In the genomic region with DNA sequence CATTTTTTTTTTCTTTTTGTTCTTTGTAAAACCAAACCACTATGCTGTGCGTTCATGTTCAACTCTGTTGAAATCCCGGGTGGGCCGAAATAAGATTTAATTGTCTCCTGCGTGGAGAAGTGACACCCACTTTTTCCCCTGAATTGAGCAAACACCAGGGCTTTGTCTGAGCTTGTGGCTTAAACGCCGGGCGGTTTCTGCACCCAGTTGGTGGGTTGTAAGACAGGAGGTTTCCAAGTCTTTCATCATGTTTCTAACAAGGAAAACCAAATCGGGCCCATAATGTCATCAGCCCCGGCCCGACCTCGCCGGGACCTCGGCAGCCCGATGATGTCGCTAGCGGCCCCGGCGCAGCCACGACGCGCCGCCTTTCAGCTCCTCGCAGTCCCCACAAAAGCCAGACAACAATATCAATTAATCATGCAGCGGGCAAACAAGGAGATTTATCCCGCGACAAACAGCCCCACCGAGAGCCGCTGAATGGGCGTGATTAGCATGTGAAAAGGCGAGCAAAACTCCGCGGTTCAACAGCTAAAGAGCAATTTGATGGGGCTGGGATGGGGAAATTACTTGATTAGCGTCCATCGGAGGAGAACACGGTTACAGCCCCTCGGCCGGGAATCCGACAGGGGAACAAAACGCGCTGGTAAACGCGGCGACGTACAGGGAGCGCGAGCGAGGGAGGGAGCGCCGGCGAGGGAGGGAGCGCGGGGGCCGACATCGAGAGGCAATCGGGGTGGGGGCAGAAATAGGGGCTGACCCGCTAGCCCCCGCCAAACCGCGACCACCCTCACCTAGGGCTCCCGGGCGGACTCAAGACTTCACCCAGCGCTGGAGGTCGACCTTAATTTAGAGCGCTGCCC, we compare ENCODE assay signal across 9 cellular contexts. TPM values are rescaled to one million over a fixed set of nuclear protein-coding genes. Genes with fewer than 3 reads are reported as not detected.
DNase-seq lines count a peak whose midpoint lies in the region; FAIRE-seq and TF ChIP-seq lines count a peak whose summit lies in the region.
"Had no signal": no experiment of that assay in that cellular context is flagged by ENCODE, and none has a peak within 500 bp of the region (broad histone marks: within the 10 kb centered on the region; RNA-seq: fewer than 3 reads in every experiment).

No MANE protein-coding gene starts in this region.

- peak overlapping the region; percentile 71 for H2BK5ac ChIP-seq in H1 (ENCODE audit: low read depth, low read length)

- H2BK20ac ChIP-seq in H1 (ENCODE audit: low read length) = no peak overlapping the region

- TF ChIP-seq POLR2A in H1 (IDR thresholded peaks at IDR 0.05; ENCODE audit: control extremely low read depth in 1 of 2, low read depth in 2 of 2, low read length in 2 of 2) (peak in 1 of 2 experiments; percentile 39; a peak in 1 of 3 replicates), uterus (IDR thresholded peaks at IDR 0.05) (no peak)

- peak; percentile 71 for DNase-seq in activated effector memory CD4-positive, alpha-beta T cell treated with anti-CD3 and anti-CD28 coated beads, Interleukin-2, amount 50 U/mL, for 16 hours
- no peak for DNase-seq in activated effector memory CD4-positive, alpha-beta T cell treated with Interleukin-2 at 50 U/mL for 16 hours
- peak; percentile 17 for DNase-seq in RPMI8226
- peak; percentile 60 to 80 for DNase-seq in H1 (ENCODE audit: low read depth in 1 of 2, low spot score in 2 of 2)
- DNase-seq in neural crest cell (ENCODE audit: low read depth, low spot score) = peak; percentile 32
- no peak for DNase-seq in central memory CD4-positive, alpha-beta T cell
- no peak for DNase-seq in GM19240 (ENCODE audit: insufficient read length, low spot score)
- no peak for DNase-seq in uterus

- H2AK5ac ChIP-seq in H1 (ENCODE audit: low read depth, low read length) = no peak overlapping the region; the same call in 1 of the 2 replicates

- POLR2A ChIA-PET in H1 (lab: Charles Lee; ENCODE audit: partially characterized antibody) = interaction anchor here (0.7 to 4.0 kb wide), 29 partner anchors 10 to 429 kb away, joined by 3 to 20 read pairs (median 4); a partner anchor contains a TSS

- H3K4me3 ChIP-seq in H1 (ENCODE audit: extremely low read depth in 1 of 4, insufficient read depth in 2 of 4, low read depth in 3 of 4, low read length in 4 of 4) (peak overlapping the region; percentile 44 to 78 (median 64)), uterus (peak overlapping the region in 1 of 2 donors; percentile 16)

- 0 out of 2 replicates have a peak overlapping the region, but pooled peaks have one; percentile 13 for H2AFZ ChIP-seq in H1 (ENCODE audit: low read length)

- H4K8ac ChIP-seq in H1 (ENCODE audit: extremely low read depth, insufficient read depth, low read length) = peak overlapping the region; percentile 78

- no peaks in the 10 kb centered on the region for H3K79me2 ChIP-seq in H1 (ENCODE audit: control insufficient read depth in 1 of 2, insufficient read depth in 2 of 2, low read length in 2 of 2)

- H3K14ac ChIP-seq in H1 (ENCODE audit: insufficient read length) = no peak overlapping the region

- peak overlapping the region; percentile 97 to 98 for H3K4me2 ChIP-seq in H1 (ENCODE audit: insufficient read depth in 1 of 2, low read depth in 2 of 2, low read length in 2 of 2)

- WGBS in H1 (ENCODE audit: extremely low coverage in 1 of 2, insufficient coverage in 1 of 2, insufficient read length in 1 of 2, insufficient replicate concordance in 2 of 2, low coverage in 1 of 2, low lambda C conversion rate in 2 of 2, missing lambda C conversion rate in 1 of 2), 2 experiments = 1% methylated on average over 50 of the region's 64 CpGs; no CpG with 5 or more reads in 1 of the 2 experiments

- H2BK15ac ChIP-seq in H1 (ENCODE audit: low read length) = no peak overlapping the region

- peak overlapping the region; percentile 5 for H4K5ac ChIP-seq in H1 (ENCODE audit: insufficient read length, low read depth, low read length)

- H4K91ac ChIP-seq in H1 (replicated peaks; ENCODE audit: insufficient read length, low read length) = no peak overlapping the region

- peaks cover 27 to 92% (median 82%) of the 10 kb centered on the region in 4 experiments for H3K27me3 ChIP-seq in H1 (replicated peaks in 1 of 4; ENCODE audit: control insufficient read depth in 3 of 4, extremely low read depth in 1 of 4, insufficient read depth in 3 of 4, low read length in 3 of 4)
- H3K27me3 ChIP-seq in uterus = peaks cover 42 to 85% of the 10 kb centered on the region in 2 donors

- intact Hi-C loops in uterus (cut with DNase I; ENCODE audit: low total_unique reads) = no loop called here

- peaks cover 32% of the 10 kb centered on the region for H3K4me1 Mint-ChIP-seq in neural crest cell

- TF ChIP-seq CTCF in H1 (IDR thresholded peaks at IDR 0.05; ENCODE audit: control extremely low read depth in 1 of 3, insufficient read depth in 1 of 3, low read depth in 1 of 3, low read length in 3 of 3) (0 out of 4 replicates have a peak, but pooled peaks of 1 of the 3 experiments have one; percentile 2), neural crest cell (conservative IDR thresholded peaks at IDR 0.05) (no peak), uterus (IDR thresholded peaks at IDR 0.05) (no peak)

- no peaks in the 10 kb centered on the region for H3K36me3 ChIP-seq in H1 (ENCODE audit: control insufficient read depth in 2 of 4, insufficient read depth in 4 of 4, low read length in 3 of 4)
- no peaks in the 10 kb centered on the region for H3K36me3 ChIP-seq in uterus

- TF ChIP-seq RAD21 in H1 (IDR thresholded peaks at IDR 0.05 in 1 of 2, conservative IDR thresholded peaks at IDR 0.05 in 1 of 2; ENCODE audit: low read depth in 2 of 2, low read length in 2 of 2) = no peak; a peak in 1 of 4 replicates

- peaks cover 27% of the 10 kb centered on the region for H3K23me2 ChIP-seq in H1 (ENCODE audit: low read depth, low read length)

- no peaks in the 10 kb centered on the region for H3K79me1 ChIP-seq in H1 (ENCODE audit: low read depth, low read length)

- H3K4me1 ChIP-seq in H1 (replicated peaks in 1 of 4; ENCODE audit: control insufficient read depth in 3 of 4, insufficient read depth in 4 of 4, low read length in 3 of 4) (peaks cover 10 to 28% (median 17%) of the 10 kb centered on the region in 4 experiments), uterus (peaks cover 0 to 19% of the 10 kb centered on the region in 2 donors)

- H3K18ac ChIP-seq in H1 (ENCODE audit: extremely low read depth, low read length) = peak overlapping the region; percentile 78

- TF ChIP-seq EP300 in H1 (IDR thresholded peaks at IDR 0.05; ENCODE audit: borderline replicate concordance in 1 of 2, low read depth in 2 of 2, low read length in 2 of 2) = no peak; a peak in 1 of 3 replicates

- CTCF ChIA-PET in H1 (lab: Charles Lee; ENCODE audit: partially characterized antibody) = interaction anchor here (0.8 to 5.3 kb wide), 14 partner anchors 11 to 260 kb away, joined by 3 to 23 read pairs (median 5); no protein-coding TSS in a partner anchor

- peak overlapping the region; percentile 80; the same call in 1 of the 2 replicates for H2BK12ac ChIP-seq in H1 (ENCODE audit: low read depth, low read length)

- no peak overlapping the region for H3K23ac ChIP-seq in H1 (ENCODE audit: insufficient read length)

- peak overlapping the region in 3 of 4 experiments; percentile 36 to 60 (median 57); a peak in 5 of 7 replicates for H3K9ac ChIP-seq in H1 (replicated peaks in 1 of 4; ENCODE audit: extremely low read depth in 1 of 4, low read depth in 3 of 4, low read length in 3 of 4)

- peak overlapping the region; percentile 57 for H3K27ac Mint-ChIP-seq in neural crest cell (ENCODE audit: unreplicated experiment)

- FAIRE-seq in H1 (lab: Jason Lieb, UNC) = no peak
- FAIRE-seq: G401.6 had no signal

- H3K27me3 Mint-ChIP-seq in neural crest cell (ENCODE audit: low read depth) = peaks cover 100% of the 10 kb centered on the region

- peak overlapping the region; percentile 84 for H3K4me3 Mint-ChIP-seq in neural crest cell

- H3K9me3 Mint-ChIP-seq in neural crest cell = no peaks in the 10 kb centered on the region

- peaks cover 0 to 5% of the 10 kb centered on the region in 2 experiments for H4K20me1 ChIP-seq in H1 (replicated peaks in 1 of 2; ENCODE audit: control insufficient read depth in 1 of 2, insufficient read depth in 2 of 2, low read length in 2 of 2)

- no peaks in the 10 kb centered on the region for H3K36me3 Mint-ChIP-seq in neural crest cell (ENCODE audit: low read depth)

- no peak overlapping the region for H3K56ac ChIP-seq in H1 (replicated peaks; ENCODE audit: insufficient read length, low read depth, low read length)

- no peak overlapping the region for H3K27ac ChIP-seq in H1 (ENCODE audit: low read depth, low read length)
- H3K27ac ChIP-seq in uterus = no peak overlapping the region

- no peak overlapping the region for H3K4ac ChIP-seq in H1 (replicated peaks; ENCODE audit: insufficient read length, low read depth, low read length)

- H2BK120ac ChIP-seq in H1 (replicated peaks; ENCODE audit: low read depth, low read length) = no peak overlapping the region

- H3K9me3 ChIP-seq in H1 (ENCODE audit: insufficient read depth in 2 of 2, low read depth in 1 of 2, low read length in 1 of 2) (no peaks in the 10 kb centered on the region), uterus (no peaks in the 10 kb centered on the region)

TF ChIP-seq in H1, 55 proteins besides CTCF, POLR2A, EP300 and RAD21 (continues in another document):
- no peak for TF ChIP-seq CBX5 (IDR thresholded peaks at IDR 0.05; ENCODE audit: low read depth, low read length)

RNA-seq across cellular contexts. Expression of a gene that starts 5.3 kb away (rescaled TPM):
- total RNA-seq in H1 (2021; fragmentation: NEBNext Ultra II Directional; extraction: Animal tissue kit (Norgen Biotek cat#: 25700)) = 0.28 and 0.69 TPM in 2 replicates
- polyA plus RNA-seq in H1 (2011; rRNA removed) = 0.22 and 1.4 TPM in 2 replicates
- polyA plus RNA-seq in H1 (2011; cell fraction: cytosol; rRNA removed) = 3.6 TPM
- 0.74 TPM for polyA plus RNA-seq in H1 (2011; cell fraction: nucleus; rRNA removed)
- 0.24 to 1.4 TPM (median 0.40 TPM) in 4 replicates for polyA plus RNA-seq in H1 (2012, experiment 1 of 2)
- not detected for polyA plus RNA-seq in H1 (2012, experiment 2 of 2)
- polyA plus RNA-seq in H1 (2013, experiment 1 of 2) = 0.28 TPM
- 0.55 TPM for polyA plus RNA-seq in H1 (2013, experiment 2 of 2)
- 0.29 and 0.66 TPM in 2 replicates for polyA minus RNA-seq in H1 (2011; rRNA and poly(A)+ RNA removed)
- polyA minus RNA-seq in H1 (2011; cell fraction: cytosol; rRNA and poly(A)+ RNA removed) = not detected
- not detected for polyA minus RNA-seq in H1 (2011; cell fraction: nucleus; rRNA and poly(A)+ RNA removed)
- not detected in 2 replicates for total RNA-seq in neural crest cell
- total RNA-seq in uterus = not detected

RNA-seq across cellular contexts. Expression of a gene that starts 25.1 kb away (rescaled TPM):
- 47.9 and 51.7 TPM in 2 replicates for total RNA-seq in H1 (2021; fragmentation: NEBNext Ultra II Directional; extraction: Animal tissue kit (Norgen Biotek cat#: 25700))
- 12.7 and 13.0 TPM in 2 replicates for polyA plus RNA-seq in H1 (2011; rRNA removed)
- 26.3 TPM for polyA plus RNA-seq in H1 (2011; cell fraction: cytosol; rRNA removed)
- polyA plus RNA-seq in H1 (2011; cell fraction: nucleus; rRNA removed) = 36.0 TPM
- 20.3 to 41.2 TPM (median 27.0 TPM) in 4 replicates for polyA plus RNA-seq in H1 (2012, experiment 1 of 2)
- 2.5 TPM for polyA plus RNA-seq in H1 (2012, experiment 2 of 2)
- 47.2 TPM for polyA plus RNA-seq in H1 (2013, experiment 1 of 2)
- polyA plus RNA-seq in H1 (2013, experiment 2 of 2) = 45.8 TPM
- 16.4 and 25.0 TPM in 2 replicates for polyA minus RNA-seq in H1 (2011; rRNA and poly(A)+ RNA removed)
- 21.0 TPM for polyA minus RNA-seq in H1 (2011; cell fraction: cytosol; rRNA and poly(A)+ RNA removed)
- 30.8 TPM for polyA minus RNA-seq in H1 (2011; cell fraction: nucleus; rRNA and poly(A)+ RNA removed)
- 11.0 and 15.0 TPM in 2 replicates for total RNA-seq in neural crest cell
- total RNA-seq in uterus = 10 to 100 TPM; 23.2 to 58.7 (median 28.3) TPM

Comparison
In these comparisons a context has a peak if more than half of its experiments do, and no peak if none do; other contexts are left out.
1. DNase-seq: peak in activated effector memory CD4-positive, alpha-beta T cell treated with anti-CD3 and anti-CD28 coated beads, Interleukin-2, amount 50 U/mL, for 16 hours (single experiment), RPMI8226 (single experiment), H1 (2 of 2) and neural crest cell (single experiment); none in activated effector memory CD4-positive, alpha-beta T cell treated with Interleukin-2 at 50 U/mL for 16 hours (single experiment), central memory CD4-positive, alpha-beta T cell (single experiment), GM19240 (single experiment) and uterus (0 of 2).